In genomic region chr10:49299816-49300139, GRCh38 we compare ENCODE assay signal across 14 cellular contexts. TPM values are rescaled to one million over a fixed set of nuclear protein-coding genes. Genes with fewer than 3 reads are reported as not detected.
DNase-seq lines count a peak whose midpoint lies in the region; ATAC-seq, FAIRE-seq and TF ChIP-seq lines count a peak whose summit lies in the region.
"Had no signal": no experiment of that assay in that cellular context is flagged by ENCODE, and none has a peak within 500 bp of the region (broad histone marks: within the 10 kb centered on the region; RNA-seq: fewer than 3 reads in every experiment).

No MANE protein-coding gene starts in this region.

- WGBS in heart right ventricle, 2 donors: 29 to 40% methylated on average over 5 of the region's 5 CpGs
- WGBS in small intestine, 3 donors: 76 to 82% (median 78%) methylated on average over 5 of the region's 5 CpGs

- peaks cover 0 to 98% (median 48%) of the 10 kb centered on the region in 9 donors for H3K4me1 ChIP-seq in heart right ventricle
- H3K4me1 ChIP-seq in small intestine (ENCODE audit: control insufficient read depth in 2 of 2, insufficient read depth in 1 of 2, low read depth in 1 of 2, low read length in 1 of 2): peaks cover 0 to 2% of the 10 kb centered on the region in 2 donors

- H3K9me3 ChIP-seq in heart right ventricle (no peaks in the 10 kb centered on the region), small intestine (ENCODE audit: control insufficient read depth, low read depth) (no peaks in the 10 kb centered on the region)
- H3K9me3 ChIP-seq: esophagus muscularis mucosa had no signal

- no peak for TF ChIP-seq CTCF in heart right ventricle (IDR thresholded peaks at IDR 0.05)

- H3K36me3 ChIP-seq in heart right ventricle (no peaks in the 10 kb centered on the region), small intestine (ENCODE audit: control insufficient read depth in 2 of 2, insufficient read depth in 2 of 2, low read length in 2 of 2) (no peaks in the 10 kb centered on the region)
- H3K36me3 ChIP-seq: esophagus muscularis mucosa had no signal

- peak overlapping the region; percentile 8 to 64 (median 46) for H3K4me3 ChIP-seq in heart right ventricle
- H3K4me3 ChIP-seq in small intestine (ENCODE audit: low read depth in 1 of 2, low read length in 2 of 2): no peak overlapping the region
- H3K4me3 ChIP-seq: esophagus muscularis mucosa, SK-N-MC had no signal

- ATAC-seq in GM21390 (IDR thresholded peaks at IDR 0.05; ENCODE audit: unreplicated experiment) (peak; percentile 82), HG03159 (IDR thresholded peaks at IDR 0.05; ENCODE audit: unreplicated experiment) (peak; percentile 53), heart right ventricle (peak in 4 of 8 donors; percentile 1 to 20 (median 4))

- H3K27me3 ChIP-seq in heart right ventricle: no peaks in the 10 kb centered on the region
- no peaks in the 10 kb centered on the region for H3K27me3 ChIP-seq in small intestine (ENCODE audit: control insufficient read depth in 2 of 2, insufficient read depth in 2 of 2, low read length in 2 of 2)

- FAIRE-seq in GM12892 (lab: Jason Lieb, UNC) (no peak), small intestine (lab: Jason Lieb, UNC) (no peak)

- DNase-seq in GM12892 (ENCODE audit: insufficient read length): peak; percentile 28
- no peak for DNase-seq in heart right ventricle
- DNase-seq in stimulated activated CD4-positive, alpha-beta T cell treated with anti-CD3 and anti-CD28 coated beads, Interleukin-12 subunit alpha, Interleukin-12 subunit beta, amount 100 ng/mL, for 4 hours: no peak
- no peak for DNase-seq in HPDE6-E6E7 (ENCODE audit: extremely low spot score)
- DNase-seq in Kasumi-1 (lab: John Stamatoyannopoulos, UW): no peak
- DNase-seq in small intestine: no peak
- DNase-seq: C1 segment of cervical spinal cord, NCI-H446, posterior cingulate gyrus had no signal

- intact Hi-C loops in heart right ventricle (cut with DNase I): loop anchor here in 5 of 10 donors (2.0 to 10.0 kb wide), 5 partner anchors 21 to 115 kb away; partner anchors contain the start of gene TMEM273 (in 3 of the 5)

- TF ChIP-seq POLR2A in GM12892 (IDR thresholded peaks at IDR 0.05; ENCODE audit: low read depth, low read length): no peak

- H3K27ac ChIP-seq in heart right ventricle (peak overlapping the region; percentile 81 to 98 (median 94)), small intestine (ENCODE audit: low read depth in 1 of 2, low read length in 1 of 2) (no peak overlapping the region)
- H3K27ac ChIP-seq: esophagus muscularis mucosa, SK-N-MC had no signal

RNA-seq across cellular contexts. Expression of gene C10orf71, which starts 0.8 kb away (rescaled TPM):
- polyA plus RNA-seq in GM12892 (2012; ENCODE audit: missing spikeins): not detected
- 100 to 1,000 TPM in 9 of 10 donors, 10 to 100 TPM in 1; 56.0 to 225 (median 180) TPM for total RNA-seq in heart right ventricle
- polyA plus RNA-seq in heart right ventricle (10 to 100 TPM in 1 of 2 donors, 1 to 10 TPM in 1; 3.6 to 23.0 TPM), small intestine (under 1 TPM in 1 of 3 donors, not detected in 2; under 0.01 TPM)
- total RNA-seq: HT1080 had no signal

Comparison
In these comparisons a context has a peak if more than half of its experiments do, and no peak if none do; other contexts are left out.
1. H3K27ac ChIP-seq: peak in heart right ventricle (10 of 10); none in small intestine (0 of 2).
2. H3K4me3 ChIP-seq: peak in heart right ventricle (10 of 10); none in small intestine (0 of 2).
3. RNA of gene C10orf71, which starts 0.8 kb away (polyA plus RNA-seq): 3.6 to 23.0 TPM in heart right ventricle; under 0.01 TPM in small intestine; every median in the first group is over 4 times any median in the second.